22 cellular contexts compared by ENCODE assay signal in the genomic region with DNA sequence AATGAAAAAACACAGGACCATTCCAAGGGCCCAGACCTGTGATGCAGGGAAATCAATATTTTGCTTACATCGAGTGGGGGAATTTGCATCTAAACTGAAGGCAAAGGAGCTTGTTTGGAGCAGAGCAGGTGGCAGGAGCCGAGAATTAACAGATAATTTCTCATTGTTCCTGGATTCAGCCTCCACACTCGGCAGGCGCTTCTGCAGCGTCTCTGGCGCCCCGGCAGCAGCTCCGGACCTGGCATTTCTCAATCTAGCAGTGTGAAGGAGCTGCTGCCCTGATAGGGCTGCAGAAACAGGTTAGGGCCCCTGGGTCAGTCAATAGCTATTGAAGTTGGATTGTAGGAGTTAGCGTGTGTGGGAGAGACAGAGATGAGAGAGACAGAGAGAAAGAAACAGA. TPM values are rescaled to one million over a fixed set of nuclear protein-coding genes. Genes with fewer than 3 reads are reported as not detected.
"Had no signal": no experiment of that assay in that cellular context is flagged by ENCODE, and none has a peak within 500 bp of the region (broad histone marks: within the 10 kb centered on the region; RNA-seq: fewer than 3 reads in every experiment).

No MANE protein-coding gene starts in this region.

- H3K4me3 Mint-ChIP-seq: nephron progenitor cell; stimulated activated naive B cell treated with anti-CD40 and anti-IgM and Interleukin-4, amounts not matched to agents 10 μg/mL and 1 μg/mL and 100 μg/mL, for 72 hours; stimulated activated naive CD8-positive, alpha-beta T cell treated with anti-CD3 and anti-CD28 coated beads, Interleukin-15, Interleukin-2, amounts not matched to agents 100 ng/mL and 50 ng/mL, for 24 hours had no signal

- DNase-seq: dorsolateral prefrontal cortex; effector CD4-positive, alpha-beta T cell; foreskin fibroblast; gastrocnemius medialis; left ventricle myocardium superior; lower lobe of right lung; psoas muscle; spleen; stimulated activated naive B cell treated with anti-CD40 and anti-IgM and Interleukin-4, amounts not matched to agents 10 μg/mL and 1 μg/mL and 100 μg/mL, for 72 hours; uterus had no signal

- ATAC-seq: esophagus mucosa; gastrocnemius medialis; left ventricle myocardium superior; lower lobe of right lung; naive thymus-derived CD8-positive, alpha-beta T cell had no signal

- H3K4me3 ChIP-seq: dorsolateral prefrontal cortex, gastrocnemius medialis, lower lobe of right lung, psoas muscle, skin epidermis, spleen, thoracic aorta, tibial nerve, upper lobe of left lung, uterus had no signal

- H3K9me3 ChIP-seq: gastrocnemius medialis, lower lobe of right lung, psoas muscle, spleen, thoracic aorta, tibial nerve, upper lobe of left lung, uterus had no signal

- H3K36me3 Mint-ChIP-seq: stimulated activated naive B cell treated with anti-CD40 and anti-IgM and Interleukin-4, amounts not matched to agents 10 μg/mL and 1 μg/mL and 100 μg/mL, for 72 hours had no signal

- H3K9me3 Mint-ChIP-seq: nephron progenitor cell; stimulated activated naive B cell treated with anti-CD40 and anti-IgM and Interleukin-4, amounts not matched to agents 10 μg/mL and 1 μg/mL and 100 μg/mL, for 72 hours; stimulated activated naive CD8-positive, alpha-beta T cell treated with anti-CD3 and anti-CD28 coated beads, Interleukin-15, Interleukin-2, amounts not matched to agents 100 ng/mL and 50 ng/mL, for 24 hours had no signal

- H3K27ac ChIP-seq: dorsolateral prefrontal cortex, epithelial cell of prostate, gastrocnemius medialis, lower lobe of right lung, psoas muscle, skin epidermis, spleen, thoracic aorta, tibial nerve, upper lobe of left lung, uterus had no signal

- H3K36me3 ChIP-seq: gastrocnemius medialis, lower lobe of right lung, spleen, thoracic aorta, tibial nerve, upper lobe of left lung, uterus had no signal

- H3K27ac Mint-ChIP-seq: nephron progenitor cell; stimulated activated naive B cell treated with anti-CD40 and anti-IgM and Interleukin-4, amounts not matched to agents 10 μg/mL and 1 μg/mL and 100 μg/mL, for 72 hours; stimulated activated naive CD8-positive, alpha-beta T cell treated with anti-CD3 and anti-CD28 coated beads, Interleukin-15, Interleukin-2, amounts not matched to agents 100 ng/mL and 50 ng/mL, for 24 hours had no signal

RNA-seq across cellular contexts. Expression of gene SYT6, which starts 2.1 kb away (rescaled TPM):
- total RNA-seq: esophagus mucosa; glomerular endothelial cell; left ventricle myocardium superior; lower lobe of right lung; mesenteric fat pad; naive thymus-derived CD8-positive, alpha-beta T cell; osteocyte had no signal
